ENCODE assay signal across 15 cellular contexts in genomic region chr10:66836057-66836456, GRCh38.
DNase-seq lines count a peak whose midpoint lies in the region; ATAC-seq and TF ChIP-seq lines count a peak whose summit lies in the region.
"Had no signal": no experiment of that assay in that cellular context is flagged by ENCODE, and none has a peak within 500 bp of the region (broad histone marks: within the 10 kb centered on the region; RNA-seq: fewer than 3 reads in every experiment).

No MANE protein-coding gene starts in this region.

- no peak for TF ChIP-seq CTCF in cardiac fibroblast (IDR thresholded peaks at IDR 0.05; ENCODE audit: low read depth, low read length)

- no peak for ATAC-seq in HG03175 (IDR thresholded peaks at IDR 0.05; ENCODE audit: unreplicated experiment)
- no peak for ATAC-seq in GM19328 (IDR thresholded peaks at IDR 0.05; ENCODE audit: unreplicated experiment)
- ATAC-seq: natural killer cell treated with Interleukin-12 subunit alpha and Interleukin-12 subunit beta and Interleukin-15 and Interleukin-18, amount 100 ng/mL, for 72 hours had no signal

- DNase-seq in EL, result peak; percentile 81
- peak; percentile 77 for DNase-seq in HT1080 (ENCODE audit: low read depth)
- DNase-seq in cardiac fibroblast (ENCODE audit: low read depth in 2 of 2), result peak; percentile 49 to 75
- DNase-seq in mucosa of gallbladder (ENCODE audit: low spot score), result peak; percentile 61
- no peak for DNase-seq in KG1 (lab: John Stamatoyannopoulos, UW)
- DNase-seq in superior temporal gyrus (ENCODE audit: extremely low spot score), result no peak
- DNase-seq: activated CD4-positive, CD25-positive, alpha-beta regulatory T cell treated with anti-CD3 and anti-CD28 coated beads, Interleukin-2, amount 50 U/mL, for 72 hours; activated gamma-delta T cell; CD8-positive, alpha-beta memory T cell; NCI-H2227 treated with DMSO at 0.1 percent for 48 hours; SIG-M5; stimulated activated naive CD4-positive, alpha-beta T cell had no signal

- no peak overlapping the region for H3K4me3 ChIP-seq in cardiac fibroblast (replicated peaks in 1 of 2; ENCODE audit: low read depth in 2 of 2, low read length in 2 of 2)

Comparison
In these comparisons a context has a peak if more than half of its experiments do, and no peak if none do; other contexts are left out.
1. DNase-seq: peak in EL (single experiment), HT1080 (single experiment), cardiac fibroblast (2 of 2) and mucosa of gallbladder (single experiment); none in KG1 (single experiment) and superior temporal gyrus (single experiment).